In the genomic region with DNA sequence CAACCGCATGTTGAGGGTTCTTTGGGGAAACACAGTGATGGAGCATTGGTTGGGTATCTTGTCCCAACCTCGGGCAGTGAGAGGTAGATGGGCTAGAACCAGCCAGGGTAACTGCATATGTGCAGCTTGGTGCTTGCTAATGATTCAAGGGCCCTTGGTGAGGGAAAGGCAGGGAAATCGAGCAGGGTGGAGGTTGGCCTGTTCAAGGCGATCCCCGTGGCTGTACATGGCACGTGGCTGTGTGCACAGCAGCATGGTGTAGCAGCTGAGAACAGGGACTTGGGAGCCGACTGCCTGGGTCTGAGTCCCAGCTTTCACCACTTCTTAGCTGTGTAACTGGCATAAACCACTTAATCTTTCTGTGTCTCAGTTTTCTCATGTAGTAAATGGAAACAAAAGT, we compare ENCODE assay signal across 27 cellular contexts.
"Had no signal": no experiment of that assay in that cellular context is flagged by ENCODE, and none has a peak within 500 bp of the region (broad histone marks: within the 10 kb centered on the region; RNA-seq: fewer than 3 reads in every experiment).

No MANE protein-coding gene starts in this region.

- H3K4me3 ChIP-seq: stomach, suprapubic skin, testis, thoracic aorta, thyroid gland, tibial artery, tibial nerve, transverse colon, upper lobe of left lung, upper lobe of right lung, uterus, vagina had no signal

- FAIRE-seq: urothelium cell line had no signal

- H3K36me3 ChIP-seq: stomach, suprapubic skin, thoracic aorta, thyroid gland, tibial artery, tibial nerve, transverse colon, upper lobe of left lung, upper lobe of right lung, uterus, vagina had no signal

- H3K9me3 ChIP-seq: stomach, suprapubic skin, testis, thoracic aorta, thyroid gland, tibial artery, tibial nerve, transverse colon, upper lobe of left lung, upper lobe of right lung, uterus, vagina had no signal

- H3K27me3 ChIP-seq: testis, thyroid gland, upper lobe of left lung, uterus, vagina had no signal

- ATAC-seq: stimulated activated effector memory CD8-positive, alpha-beta T cell treated with anti-CD3 and anti-CD28 coated beads, Interleukin-12 subunit alpha, Interleukin-12 subunit beta, amount 100 ng/mL, for 72 hours; stimulated activated memory B cell treated with anti-CD40 and anti-IgM and Interleukin-4, amounts not matched to agents 10 μg/mL and 1 μg/mL and 100 μg/mL, for 72 hours; stimulated activated naive B cell treated with anti-CD40 and anti-IgM and Interleukin-4, amounts not matched to agents 10 μg/mL and 1 μg/mL and 100 μg/mL, for 72 hours; stimulated activated naive CD8-positive, alpha-beta T cell treated with anti-CD3 and anti-CD28 coated beads, Interleukin-15, amount 100 ng/mL, for 72 hours; stimulated activated naive CD8-positive, alpha-beta T cell treated with anti-CD3 and anti-CD28 coated beads, Interleukin-15, Interleukin-2, amounts not matched to agents 100 U/mL and 50 U/mL, for 24 hours; upper lobe of right lung had no signal

- H3K4me1 ChIP-seq: stomach, suprapubic skin, testis, thyroid gland, tibial artery, tibial nerve, transverse colon, upper lobe of left lung, upper lobe of right lung, uterus, vagina had no signal

- DNase-seq: stimulated activated CD4-positive, alpha-beta T cell treated with anti-CD3 and anti-CD28 coated beads, Interleukin-2, amount 100 ng/mL, for 48 hours; stimulated activated CD4-positive, alpha-beta T cell treated with anti-CD3 and anti-CD28 coated beads, Interleukin-4, amount 100 ng/mL, for 1 hour; stimulated activated CD4-positive, alpha-beta T cell treated with anti-CD3 and anti-CD28 coated beads, Interleukin-4, amount 100 ng/mL, for 24 hours; stimulated activated CD4-positive, alpha-beta T cell treated with anti-CD3 and anti-CD28 coated beads, Interleukin-4, amount 100 ng/mL, for 4 hours; stimulated activated CD8-positive, alpha-beta memory T cell treated with anti-CD3 and anti-CD28 coated beads, Interleukin-4, amount 100 ng/mL, for 48 hours; stimulated activated naive B cell treated with anti-CD40 and anti-IgM and Interleukin-4, amounts not matched to agents 10 μg/mL and 1 μg/mL and 100 μg/mL, for 72 hours; stimulated activated naive CD4-positive, alpha-beta T cell; stimulated activated naive CD4-positive, alpha-beta T cell treated with Interleukin-2 at 50 U/mL for 16 hours; stimulated activated naive CD8-positive, alpha-beta T cell treated with anti-CD3 and anti-CD28 coated beads, Interleukin-15, amount 100 ng/mL, for 72 hours; stimulated activated naive CD8-positive, alpha-beta T cell treated with anti-CD3 and anti-CD28 coated beads, Interleukin-15, Interleukin-2, amounts not matched to agents 100 U/mL and 50 U/mL, for 24 hours; stomach; substantia nigra; testis; thyroid gland; tibial artery; transverse colon; trophoblast cell; upper lobe of right lung; uterus had no signal

- H3K27ac ChIP-seq: stomach, suprapubic skin, testis, thoracic aorta, thyroid gland, tibial artery, tibial nerve, transverse colon, upper lobe of left lung, upper lobe of right lung, uterus, vagina had no signal
